Comparison of ENCODE assay signal across 8 cellular contexts in genomic region chr5:134577796-134578577, GRCh38. TPM values are rescaled to one million over a fixed set of nuclear protein-coding genes. Genes with fewer than 3 reads are reported as not detected.
DNase-seq lines count a peak whose midpoint lies in the region; ATAC-seq and TF ChIP-seq lines count a peak whose summit lies in the region.

No MANE protein-coding gene starts in this region.

- CTCF ChIA-PET in OCI-LY7 (lab: Charles Lee; ENCODE audit: unreplicated experiment): no interaction called here

- no peak overlapping the region for H3K27ac ChIP-seq in OCI-LY7 (ENCODE audit: low read depth, low read length, poor library complexity, severe bottlenecking)

- TF ChIP-seq POLR2A in erythroblast (IDR thresholded peaks at IDR 0.05; ENCODE audit: low read length): no peak

- H3K9me3 Mint-ChIP-seq in naive B cell: no peaks in the 10 kb centered on the region

- peak; percentile 96 for TF ChIP-seq CTCF in OCI-LY7 (conservative IDR thresholded peaks at IDR 0.05; ENCODE audit: low read length)

- peaks cover 82% of the 10 kb centered on the region for H3K36me3 ChIP-seq in OCI-LY7 (ENCODE audit: insufficient read depth, low read length)

- H3K4me3 Mint-ChIP-seq in naive B cell: peak overlapping the region in 1 of 8 donors; percentile 12

- H3K9me2 ChIP-seq in OCI-LY7 (ENCODE audit: insufficient read depth, low read length): no peaks in the 10 kb centered on the region

- H3K4me3 ChIP-seq in OCI-LY7 (ENCODE audit: low read depth, low read length, poor library complexity, severe bottlenecking): no peak overlapping the region

- no peak overlapping the region for H2AFZ ChIP-seq in OCI-LY7 (ENCODE audit: low read length)

- H3K9me3 ChIP-seq in OCI-LY7 (ENCODE audit: low read length): no peaks in the 10 kb centered on the region

- BruUV-seq in OCI-LY7 (replicated peaks; lab: Mats Ljungman, UMichigan): no TSS peak

- peak; percentile 84 for DNase-seq in D341Med (ENCODE audit: low spot score)
- DNase-seq in HuH-7.5 (ENCODE audit: low spot score): peak; percentile 86
- DNase-seq in OCI-LY7 (ENCODE audit: low spot score): peak; percentile 85
- DNase-seq in activated CD8-positive, alpha-beta memory T cell treated with anti-CD3 and anti-CD28 coated beads, Interleukin-2, amount 50 U/mL, for 48 hours: peak; percentile 90
- peak; percentile 71 to 86 for DNase-seq in erythroblast (lab: John Stamatoyannopoulos, UW)
- peak; percentile 68 for DNase-seq in naive B cell
- peak; percentile 41 to 57 for DNase-seq in stimulated activated CD8-positive, alpha-beta memory T cell treated with anti-CD3 and anti-CD28 coated beads, Interleukin-7, amount 100 ng/mL, for 48 hours (ENCODE audit: extremely low read depth in 1 of 2, low read depth in 1 of 2)

- H3K27ac Mint-ChIP-seq in naive B cell: peak overlapping the region; percentile 14 to 91 (median 58)

- POLR2A ChIA-PET in OCI-LY7 (lab: Charles Lee): interaction anchor here (0.7 kb wide), 1 partner anchor 508 kb away, joined by 3 read pairs; no protein-coding TSS in a partner anchor

- H3K27me3 Mint-ChIP-seq in naive B cell: no peaks in the 10 kb centered on the region

- peaks cover 6 to 17% of the 10 kb centered on the region in 2 donors for H3K36me3 Mint-ChIP-seq in naive B cell

- H4K20me1 ChIP-seq in OCI-LY7 (ENCODE audit: insufficient read depth, low read length): no peaks in the 10 kb centered on the region

- intact Hi-C loops in OCI-LY7 (cut with micrococcal nuclease; ENCODE audit: unreplicated experiment): loop anchor here (1.0 to 2.0 kb wide), 3 partner anchors 51 to 275 kb away; partner anchors contain the start of gene CDKN2AIPNL

- no peak overlapping the region for H3K4me2 ChIP-seq in OCI-LY7 (ENCODE audit: low read length)

- H3K4me1 Mint-ChIP-seq in naive B cell: peaks cover 20 to 32% (median 28%) of the 10 kb centered on the region in 3 donors

- no peaks in the 10 kb centered on the region for H3K79me2 ChIP-seq in OCI-LY7 (ENCODE audit: insufficient read depth, low read depth, low read length)

- H3K4me1 ChIP-seq in OCI-LY7 (ENCODE audit: insufficient read depth, low read length, poor library complexity, severe bottlenecking): no peaks in the 10 kb centered on the region

- ATAC-seq in naive B cell (ENCODE audit: low read depth in 2 of 2) (peak; percentile 86 to 87), HG02981 (IDR thresholded peaks at IDR 0.05; ENCODE audit: unreplicated experiment) (no peak)

RNA-seq across cellular contexts. Expression of gene JADE2, which starts 52.5 kb away (rescaled TPM):
- 32.3 and 37.6 TPM in 2 replicates for total RNA-seq in OCI-LY7 (2014; rRNA removed; shearing (Covaris generic))
- 67.0 and 70.5 TPM in 2 replicates for total RNA-seq in OCI-LY7 (2022)
- polyA plus RNA-seq in naive B cell (ENCODE audit: low read depth in 6 of 6): 10 to 100 TPM in 5 of 6 donors, 1 to 10 TPM in 1; 7.1 to 47.1 (median 27.1) TPM

RNA-seq across cellular contexts. Expression of gene SAR1B, which starts 54.6 kb away (rescaled TPM):
- total RNA-seq in OCI-LY7 (2014; rRNA removed; shearing (Covaris generic)): 24.0 and 28.6 TPM in 2 replicates
- 39.7 and 42.9 TPM in 2 replicates for total RNA-seq in OCI-LY7 (2022)
- polyA plus RNA-seq in naive B cell (ENCODE audit: low read depth in 6 of 6): 10 to 100 TPM; 18.6 to 35.0 (median 33.2) TPM
